1 cellular context compared by ENCODE assay signal in the genomic region with DNA sequence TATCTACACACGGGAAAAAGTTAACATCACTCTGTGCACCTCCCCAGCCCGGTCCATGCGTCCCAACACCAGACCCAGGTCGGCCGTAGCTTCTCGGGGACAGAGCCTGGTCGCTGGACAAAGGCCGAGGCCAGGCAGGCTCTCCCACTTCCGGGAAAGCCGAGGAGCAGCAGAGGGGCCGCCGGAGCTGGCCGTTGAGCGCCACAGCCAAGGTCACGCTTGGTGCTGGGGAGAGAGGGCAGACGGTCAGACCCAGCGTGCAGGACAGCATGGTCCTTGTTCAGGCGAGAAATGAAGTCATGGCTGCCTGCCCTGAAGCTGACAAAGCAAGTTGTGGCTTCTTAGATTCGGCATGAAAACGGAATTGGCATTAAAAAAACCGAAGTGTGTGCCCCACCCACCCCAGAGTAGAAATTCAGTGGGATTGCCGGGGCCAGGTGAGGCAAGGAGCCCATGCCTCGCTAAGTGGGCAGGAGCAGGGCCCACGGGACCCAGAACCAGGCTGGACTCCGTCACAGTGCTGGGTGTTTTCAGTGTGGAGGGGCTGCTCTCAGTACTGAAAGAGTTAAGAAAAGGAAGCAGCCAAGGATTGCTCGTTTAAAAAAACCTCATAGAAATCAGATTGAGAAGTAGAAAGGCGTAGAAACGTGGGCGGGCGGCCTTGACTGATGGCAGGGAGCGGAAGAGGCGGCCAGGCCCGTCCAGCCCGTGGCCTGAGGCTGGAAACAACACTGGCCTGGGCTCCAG.
TF ChIP-seq lines count a peak whose summit lies in the region.

No MANE protein-coding gene starts in this region.

TF ChIP-seq in HepG2, 621 proteins besides CTCF, POLR2A, EP300 and RAD21 (continued from another document and continues in another):
- peak; percentile 89 for TF ChIP-seq MYC (CRISPR knock-in tag; IDR thresholded peaks at IDR 0.05; ENCODE audit: borderline replicate concordance)
- peak; percentile 88; the same call in 1 of the 2 replicates for TF ChIP-seq ZFP37 (CRISPR knock-in tag; IDR thresholded peaks at IDR 0.05; ENCODE audit: borderline replicate concordance)
- TF ChIP-seq RARA (CRISPR knock-in tag; IDR thresholded peaks at IDR 0.05), result peak; percentile 93
- TF ChIP-seq ZNF24 (IDR thresholded peaks at IDR 0.05), result 0 out of 2 replicates have a peak, but pooled peaks have one; percentile 8
- 0 out of 2 replicates have a peak, but pooled peaks have one; percentile 30 for TF ChIP-seq ZNF296 (CRISPR knock-in tag; conservative IDR thresholded peaks at IDR 0.05)
- TF ChIP-seq, protein P1, sequence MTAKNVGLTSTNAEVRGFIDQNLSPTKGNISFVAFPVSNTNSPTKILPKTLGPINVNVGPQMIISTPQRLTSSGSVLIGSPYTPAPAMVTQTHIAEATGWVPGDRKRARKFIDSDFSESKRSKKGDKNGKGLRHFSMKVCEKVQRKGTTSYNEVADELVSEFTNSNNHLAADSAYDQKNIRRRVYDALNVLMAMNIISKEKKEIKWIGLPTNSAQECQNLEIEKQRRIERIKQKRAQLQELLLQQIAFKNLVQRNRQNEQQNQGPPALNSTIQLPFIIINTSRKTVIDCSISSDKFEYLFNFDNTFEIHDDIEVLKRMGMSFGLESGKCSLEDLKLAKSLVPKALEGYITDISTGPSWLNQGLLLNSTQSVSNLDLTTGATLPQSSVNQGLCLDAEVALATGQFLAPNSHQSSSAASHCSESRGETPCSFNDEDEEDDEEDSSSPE (CRISPR knock-in tag; IDR thresholded peaks at IDR 0.05), result peak; percentile 68
- no peak for TF ChIP-seq ZNF570 (CRISPR knock-in tag; IDR thresholded peaks at IDR 0.05; ENCODE audit: borderline replicate concordance)
- no peak for TF ChIP-seq MTF2 (CRISPR knock-in tag; IDR thresholded peaks at IDR 0.05; ENCODE audit: borderline replicate concordance)
- no peak for TF ChIP-seq MAFG (CRISPR knock-in tag; IDR thresholded peaks at IDR 0.05)
- peak; percentile 58; the same call in 1 of the 2 replicates for TF ChIP-seq ZNF430 (CRISPR knock-in tag; IDR thresholded peaks at IDR 0.05)
- 0 out of 2 replicates have a peak, but pooled peaks have one; percentile 24 for TF ChIP-seq HNF4G (IDR thresholded peaks at IDR 0.05; ENCODE audit: borderline replicate concordance, low read depth, low read length)
- TF ChIP-seq HNF4G (CRISPR knock-in tag; IDR thresholded peaks at IDR 0.05; ENCODE audit: borderline replicate concordance, low read depth), result peak; percentile 66; the same call in 1 of the 2 replicates
- TF ChIP-seq, protein P2, sequence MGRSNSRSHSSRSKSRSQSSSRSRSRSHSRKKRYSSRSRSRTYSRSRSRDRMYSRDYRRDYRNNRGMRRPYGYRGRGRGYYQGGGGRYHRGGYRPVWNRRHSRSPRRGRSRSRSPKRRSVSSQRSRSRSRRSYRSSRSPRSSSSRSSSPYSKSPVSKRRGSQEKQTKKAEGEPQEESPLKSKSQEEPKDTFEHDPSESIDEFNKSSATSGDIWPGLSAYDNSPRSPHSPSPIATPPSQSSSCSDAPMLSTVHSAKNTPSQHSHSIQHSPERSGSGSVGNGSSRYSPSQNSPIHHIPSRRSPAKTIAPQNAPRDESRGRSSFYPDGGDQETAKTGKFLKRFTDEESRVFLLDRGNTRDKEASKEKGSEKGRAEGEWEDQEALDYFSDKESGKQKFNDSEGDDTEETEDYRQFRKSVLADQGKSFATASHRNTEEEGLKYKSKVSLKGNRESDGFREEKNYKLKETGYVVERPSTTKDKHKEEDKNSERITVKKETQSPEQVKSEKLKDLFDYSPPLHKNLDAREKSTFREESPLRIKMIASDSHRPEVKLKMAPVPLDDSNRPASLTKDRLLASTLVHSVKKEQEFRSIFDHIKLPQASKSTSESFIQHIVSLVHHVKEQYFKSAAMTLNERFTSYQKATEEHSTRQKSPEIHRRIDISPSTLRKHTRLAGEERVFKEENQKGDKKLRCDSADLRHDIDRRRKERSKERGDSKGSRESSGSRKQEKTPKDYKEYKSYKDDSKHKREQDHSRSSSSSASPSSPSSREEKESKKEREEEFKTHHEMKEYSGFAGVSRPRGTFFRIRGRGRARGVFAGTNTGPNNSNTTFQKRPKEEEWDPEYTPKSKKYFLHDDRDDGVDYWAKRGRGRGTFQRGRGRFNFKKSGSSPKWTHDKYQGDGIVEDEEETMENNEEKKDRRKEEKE (IDR thresholded peaks at IDR 0.05), result no peak
- no peak for TF ChIP-seq ZBTB7A (CRISPR knock-in tag; IDR thresholded peaks at IDR 0.05)
- peak; percentile 57; the same call in 1 of the 2 replicates for TF ChIP-seq ZSCAN31 (CRISPR knock-in tag; IDR thresholded peaks at IDR 0.05; ENCODE audit: low read depth)
- TF ChIP-seq XBP1 (CRISPR knock-in tag; IDR thresholded peaks at IDR 0.05), result no peak
- TF ChIP-seq ZNF674 (CRISPR knock-in tag; IDR thresholded peaks at IDR 0.05; ENCODE audit: low read depth), result no peak
- no peak for TF ChIP-seq SRY (CRISPR knock-in tag; IDR thresholded peaks at IDR 0.05)
- TF ChIP-seq, protein P3, sequence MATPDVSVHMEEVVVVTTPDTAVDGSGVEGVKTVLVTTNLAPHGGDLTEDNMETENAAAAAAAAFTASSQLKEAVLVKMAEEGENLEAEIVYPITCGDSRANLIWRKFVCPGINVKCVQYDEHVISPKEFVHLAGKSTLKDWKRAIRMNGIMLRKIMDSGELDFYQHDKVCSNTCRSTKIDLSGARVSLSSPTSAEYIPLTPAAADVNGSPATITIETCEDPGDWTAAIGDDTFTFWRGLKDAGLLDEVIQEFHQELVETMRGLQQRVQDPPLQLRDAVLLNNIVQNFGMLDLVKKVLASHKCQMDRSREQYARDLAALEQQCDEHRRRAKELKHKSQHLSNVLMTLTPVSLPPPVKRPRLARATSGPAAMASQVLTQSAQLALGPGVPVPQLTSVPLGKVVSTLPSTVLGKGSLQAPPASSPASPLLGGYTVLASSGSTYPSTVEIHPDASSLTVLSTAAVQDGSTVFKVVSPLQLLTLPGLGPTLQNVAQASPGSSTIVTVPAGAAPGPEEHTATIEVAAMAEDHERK (CRISPR knock-in tag; IDR thresholded peaks at IDR 0.05; ENCODE audit: low read depth), result no peak
- TF ChIP-seq TBX3 (IDR thresholded peaks at IDR 0.05; ENCODE audit: borderline replicate concordance), result no peak
- TF ChIP-seq ZNF460 (CRISPR knock-in tag; IDR thresholded peaks at IDR 0.05; ENCODE audit: borderline replicate concordance), result peak; percentile 61; the same call in 1 of the 2 replicates
- no peak for TF ChIP-seq ZNF879 (CRISPR knock-in tag; IDR thresholded peaks at IDR 0.05)
- peak; percentile 27; the same call in 1 of the 2 replicates for TF ChIP-seq ZNF557 (CRISPR knock-in tag; IDR thresholded peaks at IDR 0.05)
- TF ChIP-seq, protein P4, sequence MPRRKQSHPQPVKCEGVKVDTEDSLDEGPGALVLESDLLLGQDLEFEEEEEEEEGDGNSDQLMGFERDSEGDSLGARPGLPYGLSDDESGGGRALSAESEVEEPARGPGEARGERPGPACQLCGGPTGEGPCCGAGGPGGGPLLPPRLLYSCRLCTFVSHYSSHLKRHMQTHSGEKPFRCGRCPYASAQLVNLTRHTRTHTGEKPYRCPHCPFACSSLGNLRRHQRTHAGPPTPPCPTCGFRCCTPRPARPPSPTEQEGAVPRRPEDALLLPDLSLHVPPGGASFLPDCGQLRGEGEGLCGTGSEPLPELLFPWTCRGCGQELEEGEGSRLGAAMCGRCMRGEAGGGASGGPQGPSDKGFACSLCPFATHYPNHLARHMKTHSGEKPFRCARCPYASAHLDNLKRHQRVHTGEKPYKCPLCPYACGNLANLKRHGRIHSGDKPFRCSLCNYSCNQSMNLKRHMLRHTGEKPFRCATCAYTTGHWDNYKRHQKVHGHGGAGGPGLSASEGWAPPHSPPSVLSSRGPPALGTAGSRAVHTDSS (CRISPR knock-in tag; conservative IDR thresholded peaks at IDR 0.05), result no peak
- TF ChIP-seq ZNF451 (CRISPR knock-in tag; IDR thresholded peaks at IDR 0.05), result 0 out of 2 replicates have a peak, but pooled peaks have one; percentile 53
- peak; percentile 74; the same call in 1 of the 2 replicates for TF ChIP-seq SOX5 (CRISPR knock-in tag; IDR thresholded peaks at IDR 0.05; ENCODE audit: borderline replicate concordance)
- no peak; the same call in 1 of the 2 replicates for TF ChIP-seq KDM5A (IDR thresholded peaks at IDR 0.05; ENCODE audit: borderline replicate concordance, low read length)
- TF ChIP-seq, protein P5, sequence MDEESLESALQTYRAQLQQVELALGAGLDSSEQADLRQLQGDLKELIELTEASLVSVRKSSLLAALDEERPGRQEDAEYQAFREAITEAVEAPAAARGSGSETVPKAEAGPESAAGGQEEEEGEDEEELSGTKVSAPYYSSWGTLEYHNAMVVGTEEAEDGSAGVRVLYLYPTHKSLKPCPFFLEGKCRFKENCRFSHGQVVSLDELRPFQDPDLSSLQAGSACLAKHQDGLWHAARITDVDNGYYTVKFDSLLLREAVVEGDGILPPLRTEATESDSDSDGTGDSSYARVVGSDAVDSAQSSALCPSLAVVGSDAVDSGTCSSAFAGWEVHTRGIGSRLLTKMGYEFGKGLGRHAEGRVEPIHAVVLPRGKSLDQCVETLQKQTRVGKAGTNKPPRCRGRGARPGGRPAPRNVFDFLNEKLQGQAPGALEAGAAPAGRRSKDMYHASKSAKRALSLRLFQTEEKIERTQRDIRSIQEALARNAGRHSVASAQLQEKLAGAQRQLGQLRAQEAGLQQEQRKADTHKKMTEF (CRISPR knock-in tag; IDR thresholded peaks at IDR 0.05), result peak; percentile 91
- TF ChIP-seq, protein P6, sequence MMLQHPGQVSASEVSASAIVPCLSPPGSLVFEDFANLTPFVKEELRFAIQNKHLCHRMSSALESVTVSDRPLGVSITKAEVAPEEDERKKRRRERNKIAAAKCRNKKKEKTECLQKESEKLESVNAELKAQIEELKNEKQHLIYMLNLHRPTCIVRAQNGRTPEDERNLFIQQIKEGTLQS (CRISPR knock-in tag; IDR thresholded peaks at IDR 0.05), result peak; percentile 37; the same call in 1 of the 2 replicates
- TF ChIP-seq, protein P7, sequence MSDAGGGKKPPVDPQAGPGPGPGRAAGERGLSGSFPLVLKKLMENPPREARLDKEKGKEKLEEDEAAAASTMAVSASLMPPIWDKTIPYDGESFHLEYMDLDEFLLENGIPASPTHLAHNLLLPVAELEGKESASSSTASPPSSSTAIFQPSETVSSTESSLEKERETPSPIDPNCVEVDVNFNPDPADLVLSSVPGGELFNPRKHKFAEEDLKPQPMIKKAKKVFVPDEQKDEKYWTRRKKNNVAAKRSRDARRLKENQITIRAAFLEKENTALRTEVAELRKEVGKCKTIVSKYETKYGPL (CRISPR knock-in tag; IDR thresholded peaks at IDR 0.05), result no peak
- no peak for TF ChIP-seq KLF13 (CRISPR knock-in tag; IDR thresholded peaks at IDR 0.05)
- no peak for TF ChIP-seq CEBPB (IDR thresholded peaks at IDR 0.05; ENCODE audit: borderline replicate concordance, low read depth, low read length)
- TF ChIP-seq ZNF644 (CRISPR knock-in tag; IDR thresholded peaks at IDR 0.05; ENCODE audit: low read depth), result 0 out of 2 replicates have a peak, but pooled peaks have one; percentile 38
- TF ChIP-seq, protein P8, sequence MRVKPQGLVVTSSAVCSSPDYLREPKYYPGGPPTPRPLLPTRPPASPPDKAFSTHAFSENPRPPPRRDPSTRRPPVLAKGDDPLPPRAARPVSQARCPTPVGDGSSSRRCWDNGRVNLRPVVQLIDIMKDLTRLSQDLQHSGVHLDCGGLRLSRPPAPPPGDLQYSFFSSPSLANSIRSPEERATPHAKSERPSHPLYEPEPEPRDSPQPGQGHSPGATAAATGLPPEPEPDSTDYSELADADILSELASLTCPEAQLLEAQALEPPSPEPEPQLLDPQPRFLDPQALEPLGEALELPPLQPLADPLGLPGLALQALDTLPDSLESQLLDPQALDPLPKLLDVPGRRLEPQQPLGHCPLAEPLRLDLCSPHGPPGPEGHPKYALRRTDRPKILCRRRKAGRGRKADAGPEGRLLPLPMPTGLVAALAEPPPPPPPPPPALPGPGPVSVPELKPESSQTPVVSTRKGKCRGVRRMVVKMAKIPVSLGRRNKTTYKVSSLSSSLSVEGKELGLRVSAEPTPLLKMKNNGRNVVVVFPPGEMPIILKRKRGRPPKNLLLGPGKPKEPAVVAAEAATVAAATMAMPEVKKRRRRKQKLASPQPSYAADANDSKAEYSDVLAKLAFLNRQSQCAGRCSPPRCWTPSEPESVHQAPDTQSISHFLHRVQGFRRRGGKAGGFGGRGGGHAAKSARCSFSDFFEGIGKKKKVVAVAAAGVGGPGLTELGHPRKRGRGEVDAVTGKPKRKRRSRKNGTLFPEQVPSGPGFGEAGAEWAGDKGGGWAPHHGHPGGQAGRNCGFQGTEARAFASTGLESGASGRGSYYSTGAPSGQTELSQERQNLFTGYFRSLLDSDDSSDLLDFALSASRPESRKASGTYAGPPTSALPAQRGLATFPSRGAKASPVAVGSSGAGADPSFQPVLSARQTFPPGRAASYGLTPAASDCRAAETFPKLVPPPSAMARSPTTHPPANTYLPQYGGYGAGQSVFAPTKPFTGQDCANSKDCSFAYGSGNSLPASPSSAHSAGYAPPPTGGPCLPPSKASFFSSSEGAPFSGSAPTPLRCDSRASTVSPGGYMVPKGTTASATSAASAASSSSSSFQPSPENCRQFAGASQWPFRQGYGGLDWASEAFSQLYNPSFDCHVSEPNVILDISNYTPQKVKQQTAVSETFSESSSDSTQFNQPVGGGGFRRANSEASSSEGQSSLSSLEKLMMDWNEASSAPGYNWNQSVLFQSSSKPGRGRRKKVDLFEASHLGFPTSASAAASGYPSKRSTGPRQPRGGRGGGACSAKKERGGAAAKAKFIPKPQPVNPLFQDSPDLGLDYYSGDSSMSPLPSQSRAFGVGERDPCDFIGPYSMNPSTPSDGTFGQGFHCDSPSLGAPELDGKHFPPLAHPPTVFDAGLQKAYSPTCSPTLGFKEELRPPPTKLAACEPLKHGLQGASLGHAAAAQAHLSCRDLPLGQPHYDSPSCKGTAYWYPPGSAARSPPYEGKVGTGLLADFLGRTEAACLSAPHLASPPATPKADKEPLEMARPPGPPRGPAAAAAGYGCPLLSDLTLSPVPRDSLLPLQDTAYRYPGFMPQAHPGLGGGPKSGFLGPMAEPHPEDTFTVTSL (CRISPR knock-in tag; IDR thresholded peaks at IDR 0.05; ENCODE audit: borderline replicate concordance), result peak; percentile 85
- peak; percentile 73 for TF ChIP-seq POGZ (CRISPR knock-in tag; IDR thresholded peaks at IDR 0.05)
- TF ChIP-seq, protein P9, sequence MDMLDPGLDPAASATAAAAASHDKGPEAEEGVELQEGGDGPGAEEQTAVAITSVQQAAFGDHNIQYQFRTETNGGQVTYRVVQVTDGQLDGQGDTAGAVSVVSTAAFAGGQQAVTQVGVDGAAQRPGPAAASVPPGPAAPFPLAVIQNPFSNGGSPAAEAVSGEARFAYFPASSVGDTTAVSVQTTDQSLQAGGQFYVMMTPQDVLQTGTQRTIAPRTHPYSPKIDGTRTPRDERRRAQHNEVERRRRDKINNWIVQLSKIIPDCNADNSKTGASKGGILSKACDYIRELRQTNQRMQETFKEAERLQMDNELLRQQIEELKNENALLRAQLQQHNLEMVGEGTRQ (IDR thresholded peaks at IDR 0.05; ENCODE audit: low read depth, low read length), result no peak
- TF ChIP-seq, protein P9 (CRISPR knock-in tag; IDR thresholded peaks at IDR 0.05; ENCODE audit: borderline replicate concordance), result no peak
